ENCODE assay signal across 8 cellular contexts in the genomic region with DNA sequence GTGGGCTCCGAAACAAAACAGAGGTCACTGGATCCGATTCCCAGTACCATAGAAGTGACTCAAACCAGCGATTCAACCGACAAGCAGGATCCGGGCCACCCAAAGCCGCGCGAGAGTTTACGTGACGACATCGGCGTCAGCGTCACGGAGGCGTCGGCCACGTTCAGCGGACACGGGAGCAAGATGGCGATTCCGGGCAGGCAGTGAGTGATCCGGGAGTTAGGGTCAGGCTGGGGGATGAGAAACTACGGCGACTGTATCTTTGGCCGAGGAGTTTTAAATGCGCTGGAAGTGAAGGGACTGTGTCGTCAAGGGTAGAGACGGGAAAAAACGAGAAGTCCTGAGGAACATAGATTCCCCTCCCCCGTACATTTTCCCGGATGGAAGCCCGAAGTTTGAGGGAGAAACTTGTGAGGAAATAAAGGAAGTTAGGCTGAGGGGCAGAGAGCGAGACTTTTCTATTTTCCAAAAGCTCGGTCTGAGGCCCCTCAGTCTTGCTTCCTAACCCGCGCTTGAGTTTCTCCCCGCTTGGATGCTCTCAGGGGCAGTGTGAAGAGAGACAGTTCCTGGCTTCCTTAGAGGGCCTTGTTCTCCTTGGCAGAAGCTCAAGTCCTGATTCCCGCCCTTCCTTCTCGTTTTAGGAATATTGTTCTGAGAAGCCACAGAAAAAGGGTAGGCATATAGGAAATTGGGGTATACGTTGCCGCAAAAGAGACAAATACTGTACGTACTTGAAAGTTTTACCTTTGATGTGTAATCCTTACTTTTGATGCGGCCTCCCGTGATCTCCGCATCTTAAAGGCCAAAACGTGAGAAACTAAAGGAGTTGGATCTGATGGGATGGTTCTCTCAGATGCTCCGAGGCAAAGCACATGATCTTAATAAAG. TPM values are rescaled to one million over a fixed set of nuclear protein-coding genes. Genes with fewer than 3 reads are reported as not detected.
DNase-seq lines count a peak whose midpoint lies in the region; ATAC-seq, FAIRE-seq and TF ChIP-seq lines count a peak whose summit lies in the region.

NSRP1 (plus strand) TSS at position 156 of the 887 bp plus-strand sequence; CDS start at position 184, 28 bp downstream.

- no peaks in the 10 kb centered on the region for H3K9me3 Mint-ChIP-seq in central memory CD8-positive, alpha-beta T cell

- peak; percentile 64 for FAIRE-seq in islet of Langerhans (lab: Jason Lieb, UNC)

- peaks cover 47% of the 10 kb centered on the region for H3K4me1 Mint-ChIP-seq in central memory CD8-positive, alpha-beta T cell

- no peaks in the 10 kb centered on the region for H3K27me3 Mint-ChIP-seq in central memory CD8-positive, alpha-beta T cell

- peak within 1 kb of the TSS; percentile 94 for H3K4me3 Mint-ChIP-seq in central memory CD8-positive, alpha-beta T cell

- peak; percentile 98 for TF ChIP-seq POLR2A in GM18951 (IDR thresholded peaks at IDR 0.05; ENCODE audit: extremely low read depth, insufficient read depth, insufficient read length)

- H3K27ac Mint-ChIP-seq in central memory CD8-positive, alpha-beta T cell (ENCODE audit: low read depth): peak within 1 kb of the TSS; percentile 99

- ATAC-seq in HG03354 (IDR thresholded peaks at IDR 0.05; ENCODE audit: poor library complexity, severe bottlenecking, unreplicated experiment): peak; percentile 88
- ATAC-seq in activated CD4-positive, CD25-positive, alpha-beta regulatory T cell treated with anti-CD3 and anti-CD28 coated beads, Interleukin-2, amount 50 U/mL, for 24 hours: peak; percentile 96 to 97
- ATAC-seq in central memory CD8-positive, alpha-beta T cell (replicated peaks; ENCODE audit: extremely low read depth, poor library complexity, severe bottlenecking): peak; percentile 98

- H3K36me3 Mint-ChIP-seq in central memory CD8-positive, alpha-beta T cell (ENCODE audit: insufficient read depth): peaks cover 36% of the 10 kb centered on the region

- DNase-seq in AG08395 (ENCODE audit: low spot score) (peak; percentile 95), NCI-H460 (ENCODE audit: extremely low read depth, low read depth) (peak; percentile 95)
- DNase-seq in central memory CD8-positive, alpha-beta T cell (ENCODE audit: low spot score in 2 of 2): peak; percentile 78 to 88
- DNase-seq in stimulated activated CD4-positive, alpha-beta T cell treated with anti-CD3 and anti-CD28 coated beads, Interleukin-12 subunit alpha, Interleukin-12 subunit beta, amount 100 ng/mL, for 24 hours (ENCODE audit: low read depth in 2 of 2): peak; percentile 88 to 95

- in situ Hi-C loops in GM18951 (cut with MboI; ENCODE audit: low sequenced_read_pairs, unreplicated experiment): loop anchor here (25.0 kb wide), 1 partner anchor 595 kb away; no protein-coding TSS in a partner anchor

RNA-seq across cellular contexts. Expression of gene NSRP1, which starts in this region (rescaled TPM):
- total RNA-seq in NCI-H460 (2014; rRNA removed; shearing (Covaris generic)): 12.0 and 17.9 TPM in 2 replicates
- 13.6 and 15.3 TPM in 2 replicates for polyA plus RNA-seq in NCI-H460 (2014; cell fraction: nucleus; rRNA removed)

Comparison
In these comparisons a context has a peak if more than half of its experiments do, and no peak if none do; other contexts are left out.
1. Peak in every context shown above with its lines: DNase-seq and ATAC-seq.